In genomic region chr14:75835156-75836141, GRCh38 we compare ENCODE assay signal across 23 cellular contexts.
A peak's percentile ranks its signal among the peaks of the same experiment; 100 is the strongest.
DNase-seq lines count a peak whose midpoint lies in the region; ATAC-seq and TF ChIP-seq lines count a peak whose summit lies in the region.
"Had no signal": no experiment of that assay in that cellular context is flagged by ENCODE, and none has a peak within 500 bp of the region (broad histone marks: within the 10 kb centered on the region; RNA-seq: fewer than 3 reads in every experiment).

No MANE protein-coding gene starts in this region.

- no peaks in the 10 kb centered on the region for H3K36me3 ChIP-seq in GM23248 (ENCODE audit: low read depth)
- no peaks in the 10 kb centered on the region for H3K36me3 ChIP-seq in hepatocyte (replicated peaks; ENCODE audit: insufficient read depth, low read depth)

- H3K4me3 ChIP-seq in GM23248 (no peak overlapping the region), hepatocyte (no peak overlapping the region)
- H3K4me3 ChIP-seq: BLaER1 treated with 17β-estradiol and CSF1 and Interleukin-3, amounts not matched to agents 10 nM and 100 nM had no signal

- DNase-seq in COLO829 (ENCODE audit: low spot score), result peak; percentile 25
- peak; percentile 10 for DNase-seq in GM23248
- DNase-seq in SK-MEL-5 (ENCODE audit: low read depth, low spot score), result peak; percentile 20
- no peak for DNase-seq in foreskin keratinocyte
- no peak for DNase-seq in RPMI8226
- no peak for DNase-seq in HuH-7.5 (ENCODE audit: low spot score)
- no peak for DNase-seq in hepatocyte (ENCODE audit: low spot score)
- DNase-seq: AML-193; CD8-positive, alpha-beta T cell; DMS 273 treated with DMSO at 0.1 percent for 48 hours; DMS79 treated with DMSO at 0.1 percent for 48 hours; KBM-7; MV-4-11; NCI-H1105 treated with DMSO at 0.1 percent for 48 hours; NCI-H146; NCI-H1930; NCI-H2107; NCI-H446; NCI-H524 treated with DMSO at 0.1 percent for 48 hours; SIG-M5; T-cell had no signal

- H3K27me3 ChIP-seq in GM23248 (replicated peaks; ENCODE audit: insufficient read depth) (no peaks in the 10 kb centered on the region), foreskin keratinocyte (no peaks in the 10 kb centered on the region), hepatocyte (no peaks in the 10 kb centered on the region)
- H3K27me3 ChIP-seq: BLaER1 treated with 17β-estradiol and CSF1 and Interleukin-3, amounts not matched to agents 10 nM and 100 nM had no signal

- H3K9me2 ChIP-seq in GM23248 (ENCODE audit: insufficient read depth) (no peaks in the 10 kb centered on the region), hepatocyte (replicated peaks; ENCODE audit: insufficient read depth) (no peaks in the 10 kb centered on the region)

- peaks cover 18% of the 10 kb centered on the region for H3F3A ChIP-seq in GM23248 (ENCODE audit: insufficient read depth)

- H3K79me2 ChIP-seq in GM23248 (ENCODE audit: insufficient read depth), result no peaks in the 10 kb centered on the region
- no peaks in the 10 kb centered on the region for H3K79me2 ChIP-seq in hepatocyte

- H3K27ac ChIP-seq in GM23248, result no peak overlapping the region
- H3K27ac ChIP-seq in foreskin keratinocyte, result no peak overlapping the region
- no peak overlapping the region for H3K27ac ChIP-seq in hepatocyte
- H3K27ac ChIP-seq: BLaER1 treated with 17β-estradiol and CSF1 and Interleukin-3, amounts not matched to agents 10 nM and 100 nM had no signal

- peaks cover 41% of the 10 kb centered on the region for H3K4me1 ChIP-seq in GM23248 (ENCODE audit: insufficient read depth)
- no peaks in the 10 kb centered on the region for H3K4me1 ChIP-seq in foreskin keratinocyte
- peaks cover 23% of the 10 kb centered on the region for H3K4me1 ChIP-seq in hepatocyte (ENCODE audit: insufficient read depth)
- H3K4me1 ChIP-seq: BLaER1 treated with 17β-estradiol and CSF1 and Interleukin-3, amounts not matched to agents 10 nM and 100 nM had no signal

- H3K9me3 ChIP-seq in GM23248 (ENCODE audit: low read depth) (no peaks in the 10 kb centered on the region), hepatocyte (ENCODE audit: low read depth) (no peaks in the 10 kb centered on the region)

- H2AFZ ChIP-seq in GM23248, result no peak overlapping the region
- no peak overlapping the region for H2AFZ ChIP-seq in hepatocyte

- no peaks in the 10 kb centered on the region for H4K20me1 ChIP-seq in GM23248 (ENCODE audit: insufficient read depth)
- no peaks in the 10 kb centered on the region for H4K20me1 ChIP-seq in hepatocyte (ENCODE audit: insufficient read depth, poor library complexity, severe bottlenecking)
- H4K20me1 ChIP-seq: BLaER1 treated with 17β-estradiol and CSF1 and Interleukin-3, amounts not matched to agents 10 nM and 100 nM had no signal

- H3K9ac ChIP-seq in GM23248, result no peak overlapping the region
- H3K9ac ChIP-seq: BLaER1 treated with 17β-estradiol and CSF1 and Interleukin-3, amounts not matched to agents 10 nM and 100 nM had no signal

- TF ChIP-seq CTCF in foreskin keratinocyte (conservative IDR thresholded peaks at IDR 0.05) (no peak), hepatocyte (IDR thresholded peaks at IDR 0.05; ENCODE audit: poor library complexity) (no peak)

- WGBS in GM23248 (ENCODE audit: low coverage in 1 of 2, low lambda C conversion rate in 2 of 2, missing lambda C conversion rate in 2 of 2), 2 experiments, result 93 to 97% methylated on average over 1 of the region's 1 CpG
- WGBS in hepatocyte (ENCODE audit: low lambda C conversion rate, missing lambda C conversion rate), result 100% methylated on average over 1 of the region's 1 CpG

- peak overlapping the region; percentile 20 for H3K4me2 ChIP-seq in GM23248 (ENCODE audit: unreplicated experiment)
- H3K4me2 ChIP-seq in hepatocyte, result no peak overlapping the region
- H3K4me2 ChIP-seq: BLaER1 treated with 17β-estradiol and CSF1 and Interleukin-3, amounts not matched to agents 10 nM and 100 nM had no signal

- peak; percentile 40 for ATAC-seq in foreskin keratinocyte
- no peak for ATAC-seq in GM18858 (IDR thresholded peaks at IDR 0.05; ENCODE audit: unreplicated experiment)
- ATAC-seq: CD8-positive, alpha-beta T cell; T-cell had no signal

- in situ Hi-C loops in GM23248 (cut with MboI), result no loop called here
- in situ Hi-C loops in SK-MEL-5 (cut with HindIII; ENCODE audit: low pct_unique_long_range_greater_than_20kb, low sequenced_read_pairs), result no loop called here

Comparison
In these comparisons a context has a peak if more than half of its experiments do, and no peak if none do; other contexts are left out.
1. DNase-seq: peak in COLO829 (single experiment), GM23248 (single experiment) and SK-MEL-5 (single experiment); none in foreskin keratinocyte (0 of 2), RPMI8226 (single experiment), HuH-7.5 (single experiment) and hepatocyte (single experiment).